Comparison of ENCODE assay signal across 8 cellular contexts in genomic region chr3:137032465-137033120, GRCh38.
A peak's percentile ranks its signal among the peaks of the same experiment; 100 is the strongest.
DNase-seq lines count a peak whose midpoint lies in the region; ATAC-seq and TF ChIP-seq lines count a peak whose summit lies in the region.

No MANE protein-coding gene starts in this region.

- no peaks in the 10 kb centered on the region for H3K36me3 Mint-ChIP-seq in T-helper 1 cell treated with Interleukin-12 subunit alpha and Interleukin-12 subunit beta and Interleukin-4 antibody, amounts not matched to agents 30 μg/mL and 1 μg/mL, for 36 hours (ENCODE audit: low read depth)

- TF ChIP-seq CTCF in GM10248 (IDR thresholded peaks at IDR 0.05; ENCODE audit: control extremely low read depth, extremely low read depth, low read depth, missing control alignments) (peak; percentile 94), ascending aorta (IDR thresholded peaks at IDR 0.05) (peak; percentile 62 to 99 (median 97)), hepatocyte (IDR thresholded peaks at IDR 0.05; ENCODE audit: poor library complexity) (peak; percentile 90)

- H3K4me2 ChIP-seq in hepatocyte: peak overlapping the region; percentile 88

- no peaks in the 10 kb centered on the region for H3K4me1 ChIP-seq in ascending aorta
- H3K4me1 ChIP-seq in hepatocyte (ENCODE audit: insufficient read depth): no peaks in the 10 kb centered on the region

- H2AFZ ChIP-seq in hepatocyte: peak overlapping the region; percentile 66

- H3K9me3 ChIP-seq in ascending aorta: no peaks in the 10 kb centered on the region
- H3K9me3 ChIP-seq in hepatocyte (ENCODE audit: low read depth): no peaks in the 10 kb centered on the region

- WGBS in hepatocyte (ENCODE audit: low lambda C conversion rate, missing lambda C conversion rate): 3% methylated on average over 31 of the region's 31 CpGs

- POLR2A ChIA-PET in GM10248 (lab: Yijun Ruan, JAX): no interaction called here

- H3K27ac ChIP-seq in ascending aorta: no peak overlapping the region
- H3K27ac ChIP-seq in hepatocyte: no peak overlapping the region

- peak overlapping the region; percentile 36 to 50 for H3K4me3 ChIP-seq in ascending aorta
- no peak overlapping the region for H3K4me3 ChIP-seq in hepatocyte

- ATAC-seq in HG02571 (IDR thresholded peaks at IDR 0.05; ENCODE audit: unreplicated experiment): peak; percentile 79

- intact Hi-C loops in ascending aorta (cut with DNase I): no loop called here

- H4K20me1 ChIP-seq in hepatocyte (ENCODE audit: insufficient read depth, poor library complexity, severe bottlenecking): no peaks in the 10 kb centered on the region

- H3K36me3 ChIP-seq in ascending aorta (no peaks in the 10 kb centered on the region), hepatocyte (replicated peaks; ENCODE audit: insufficient read depth, low read depth) (no peaks in the 10 kb centered on the region)

- CTCF ChIA-PET in GM10248 (lab: Yijun Ruan, JAX): interaction anchor here (0.8 to 4.5 kb wide), 42 partner anchors 9 to 1021 kb away, joined by 3 to 40 read pairs (median 4); no protein-coding TSS in a partner anchor

- DNase-seq in GM10248 (ENCODE audit: extremely low spot score): peak; percentile 83
- peak; percentile 88 for DNase-seq in NCI-H1105 treated with DMSO at 0.1 percent for 48 hours (lab: John Stamatoyannopoulos, UW)
- peak; percentile 12 to 95 for DNase-seq in ascending aorta (ENCODE audit: low spot score in 2 of 2)
- DNase-seq in hepatocyte (ENCODE audit: low spot score): peak; percentile 92
- peak; percentile 94 for DNase-seq in retina
- no peak for DNase-seq in cortex of kidney (lab: John Stamatoyannopoulos, UW)

- no peaks in the 10 kb centered on the region for H3K9me3 Mint-ChIP-seq in T-helper 1 cell treated with Interleukin-12 subunit alpha and Interleukin-12 subunit beta and Interleukin-4 antibody, amounts not matched to agents 30 μg/mL and 1 μg/mL, for 36 hours

- no peak overlapping the region for H3K27ac Mint-ChIP-seq in T-helper 1 cell treated with Interleukin-12 subunit alpha and Interleukin-12 subunit beta and Interleukin-4 antibody, amounts not matched to agents 30 μg/mL and 1 μg/mL, for 36 hours

- H3K79me2 ChIP-seq in hepatocyte: no peaks in the 10 kb centered on the region

- H3K27me3 Mint-ChIP-seq in T-helper 1 cell treated with Interleukin-12 subunit alpha and Interleukin-12 subunit beta and Interleukin-4 antibody, amounts not matched to agents 30 μg/mL and 1 μg/mL, for 36 hours (ENCODE audit: low read depth): peaks cover 38% of the 10 kb centered on the region

- no peaks in the 10 kb centered on the region for H3K9me2 ChIP-seq in hepatocyte (replicated peaks; ENCODE audit: insufficient read depth)

- no peaks in the 10 kb centered on the region for H3K27me3 ChIP-seq in ascending aorta
- H3K27me3 ChIP-seq in hepatocyte: peaks cover 14% of the 10 kb centered on the region

- peak overlapping the region; percentile 19 for H3K4me3 Mint-ChIP-seq in T-helper 1 cell treated with Interleukin-12 subunit alpha and Interleukin-12 subunit beta and Interleukin-4 antibody, amounts not matched to agents 30 μg/mL and 1 μg/mL, for 36 hours

- peaks cover 8% of the 10 kb centered on the region for H3K4me1 Mint-ChIP-seq in T-helper 1 cell treated with Interleukin-12 subunit alpha and Interleukin-12 subunit beta and Interleukin-4 antibody, amounts not matched to agents 30 μg/mL and 1 μg/mL, for 36 hours (ENCODE audit: low read depth)
